In the genomic region with DNA sequence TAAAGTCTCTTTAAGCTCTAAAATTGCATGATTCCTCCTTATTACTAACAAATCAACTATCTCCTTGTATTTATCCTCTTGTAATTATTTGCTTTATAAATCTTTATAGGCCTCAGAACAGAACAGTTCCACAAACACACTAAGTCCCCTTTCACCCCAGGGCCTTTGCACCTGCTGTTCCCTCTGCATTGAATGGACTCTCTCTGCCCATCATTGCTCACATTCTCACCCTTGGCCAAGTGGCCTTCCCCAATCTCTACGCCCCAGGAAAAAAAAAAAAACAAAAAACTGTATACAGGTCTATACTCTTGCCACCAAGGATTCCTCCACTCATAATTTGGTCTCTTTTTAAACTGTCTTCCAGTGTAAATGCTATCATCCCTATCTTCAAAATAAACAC, we compare ENCODE assay signal across 1 cellular context.
TF ChIP-seq lines count a peak whose summit lies in the region.

No MANE protein-coding gene starts in this region.

TF ChIP-seq in K562, 482 proteins besides CTCF, POLR2A, EP300 and RAD21:
- TF ChIP-seq NONO (IDR thresholded peaks at IDR 0.05; ENCODE audit: low read depth in 2 of 2, low read length in 1 of 2) (no peak), BCOR (IDR thresholded peaks at IDR 0.05) (peak; percentile 71), SMARCA5 (IDR thresholded peaks at IDR 0.05) (peak; percentile 42; the same call in 1 of the 2 replicates), RCOR1 (IDR thresholded peaks at IDR 0.05; ENCODE audit: borderline replicate concordance in 1 of 2, low read depth in 2 of 2, low read length in 2 of 2) (0 out of 4 replicates have a peak, but pooled peaks of 1 of the 2 experiments have one; percentile 25)
